ENCODE assay signal across 1 cellular context in the genomic region with DNA sequence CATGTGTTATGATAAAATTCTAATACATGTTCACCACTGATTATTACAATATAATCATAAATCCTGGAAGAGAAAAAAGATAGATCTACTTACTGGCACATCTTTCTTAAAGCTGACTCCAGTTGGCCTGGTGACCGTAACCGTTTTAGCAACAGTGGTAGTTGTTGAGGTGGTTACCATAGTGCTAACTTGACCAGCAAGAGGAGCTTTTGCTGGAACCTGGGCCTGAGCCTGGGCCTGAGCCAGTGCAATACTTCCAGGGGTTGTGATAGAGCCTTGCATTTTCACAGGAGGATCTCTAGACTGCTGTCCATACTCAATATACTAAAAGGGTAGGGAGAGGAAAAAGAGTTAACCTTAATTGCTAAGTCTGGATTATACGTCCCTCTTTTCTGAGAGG.
TF ChIP-seq lines count a peak whose summit lies in the region.

No MANE protein-coding gene starts in this region.

TF ChIP-seq in HepG2, 621 proteins besides CTCF, POLR2A, EP300 and RAD21:
- TF ChIP-seq RBM22 (optimal IDR thresholded peaks at IDR 0.05; ENCODE audit: low read length) (peak; percentile 53), MTA3 (CRISPR knock-in tag; IDR thresholded peaks at IDR 0.05) (no peak), SRF (IDR thresholded peaks at IDR 0.05; ENCODE audit: low read depth, low read length) (no peak), REL (CRISPR knock-in tag; conservative IDR thresholded peaks at IDR 0.05) (no peak), ZNF530 (CRISPR knock-in tag; IDR thresholded peaks at IDR 0.05; ENCODE audit: low read depth) (no peak), KMT2A (CRISPR knock-in tag; IDR thresholded peaks at IDR 0.05) (no peak)
- TF ChIP-seq, protein P1, sequence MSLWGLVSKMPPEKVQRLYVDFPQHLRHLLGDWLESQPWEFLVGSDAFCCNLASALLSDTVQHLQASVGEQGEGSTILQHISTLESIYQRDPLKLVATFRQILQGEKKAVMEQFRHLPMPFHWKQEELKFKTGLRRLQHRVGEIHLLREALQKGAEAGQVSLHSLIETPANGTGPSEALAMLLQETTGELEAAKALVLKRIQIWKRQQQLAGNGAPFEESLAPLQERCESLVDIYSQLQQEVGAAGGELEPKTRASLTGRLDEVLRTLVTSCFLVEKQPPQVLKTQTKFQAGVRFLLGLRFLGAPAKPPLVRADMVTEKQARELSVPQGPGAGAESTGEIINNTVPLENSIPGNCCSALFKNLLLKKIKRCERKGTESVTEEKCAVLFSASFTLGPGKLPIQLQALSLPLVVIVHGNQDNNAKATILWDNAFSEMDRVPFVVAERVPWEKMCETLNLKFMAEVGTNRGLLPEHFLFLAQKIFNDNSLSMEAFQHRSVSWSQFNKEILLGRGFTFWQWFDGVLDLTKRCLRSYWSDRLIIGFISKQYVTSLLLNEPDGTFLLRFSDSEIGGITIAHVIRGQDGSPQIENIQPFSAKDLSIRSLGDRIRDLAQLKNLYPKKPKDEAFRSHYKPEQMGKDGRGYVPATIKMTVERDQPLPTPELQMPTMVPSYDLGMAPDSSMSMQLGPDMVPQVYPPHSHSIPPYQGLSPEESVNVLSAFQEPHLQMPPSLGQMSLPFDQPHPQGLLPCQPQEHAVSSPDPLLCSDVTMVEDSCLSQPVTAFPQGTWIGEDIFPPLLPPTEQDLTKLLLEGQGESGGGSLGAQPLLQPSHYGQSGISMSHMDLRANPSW (CRISPR knock-in tag; IDR thresholded peaks at IDR 0.05; ENCODE audit: borderline replicate concordance) = no peak
